Comparison of ENCODE assay signal across 8 cellular contexts in the genomic region with DNA sequence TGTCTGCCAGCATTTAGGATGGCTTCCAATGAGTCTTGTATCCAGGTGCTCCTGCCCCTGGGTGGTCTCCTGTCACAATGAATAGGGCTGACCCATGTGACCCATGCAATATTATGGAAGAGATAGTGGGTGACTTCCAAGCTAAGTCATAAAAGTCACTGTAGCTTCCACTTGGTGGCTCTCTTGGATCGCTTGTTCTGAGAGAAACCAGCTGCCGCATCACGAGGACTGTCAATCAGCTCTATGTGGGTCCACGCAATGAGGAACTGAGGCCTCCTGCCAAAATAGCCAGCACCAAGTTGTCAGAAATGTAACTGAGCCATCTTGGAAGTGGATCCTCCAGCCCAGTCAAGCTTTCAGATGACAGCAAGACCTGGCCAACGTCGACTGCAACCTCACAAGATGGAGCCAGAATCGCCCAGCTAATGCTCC. TPM values are rescaled to one million over a fixed set of nuclear protein-coding genes. Genes with fewer than 3 reads are reported as not detected.
DNase-seq lines count a peak whose midpoint lies in the region; ATAC-seq, FAIRE-seq and TF ChIP-seq lines count a peak whose summit lies in the region.

No MANE protein-coding gene starts in this region.

- no peak overlapping the region for H3K27ac ChIP-seq in caudate nucleus (ENCODE audit: low read depth, low read length)

- ATAC-seq in GM21515 (IDR thresholded peaks at IDR 0.05; ENCODE audit: unreplicated experiment) (no peak), HG03565 (IDR thresholded peaks at IDR 0.05; ENCODE audit: unreplicated experiment) (no peak)

- TF ChIP-seq POLR2A in GM12891 (IDR thresholded peaks at IDR 0.05; ENCODE audit: low read depth, low read length): no peak

- no peak for DNase-seq in GM12891 (ENCODE audit: insufficient read length, low spot score)
- peak; percentile 36 for DNase-seq in NCI-H69 (lab: John Stamatoyannopoulos, UW)
- peak in 39 of 61 donors; percentile 5 to 75 (median 34) for DNase-seq in caudate nucleus (lab: John Stamatoyannopoulos, UW)
- DNase-seq in medulla oblongata (ENCODE audit: extremely low spot score): peak; percentile 95
- no peak for DNase-seq in activated CD4-positive, alpha-beta T cell treated with anti-CD3 and anti-CD28 coated beads, Interleukin-2, amount 50 U/mL, for 4 hours
- DNase-seq in activated naive CD4-positive, alpha-beta T cell treated with Interleukin-2 at 50 U/mL for 16 hours: no peak

- no peak for FAIRE-seq in GM12891 (lab: Jason Lieb, UNC)

TF ChIP-seq in GM12891, 5 proteins besides CTCF, POLR2A, EP300 and RAD21:
- TF ChIP-seq PAX5 (IDR thresholded peaks at IDR 0.05; ENCODE audit: insufficient read depth, low read length, severe bottlenecking): no peak
- TF ChIP-seq SPI1 (IDR thresholded peaks at IDR 0.05; ENCODE audit: low read depth, low read length): peak; percentile 79

RNA-seq across cellular contexts. Expression of a gene that starts 14.9 kb away (rescaled TPM):
- not detected for polyA plus RNA-seq in GM12891 (2012; ENCODE audit: low read depth, missing spikeins)

RNA-seq across cellular contexts. Expression of a gene that starts 16.3 kb away (rescaled TPM):
- not detected for polyA plus RNA-seq in GM12891 (2012; ENCODE audit: low read depth, missing spikeins)

RNA-seq across cellular contexts. Expression of a gene that starts 25.3 kb away (rescaled TPM):
- 2.7 TPM for polyA plus RNA-seq in GM12891 (2012; ENCODE audit: low read depth, missing spikeins)

RNA-seq across cellular contexts. Expression of a gene that starts 40.0 kb away (rescaled TPM):
- polyA plus RNA-seq in GM12891 (2012; ENCODE audit: low read depth, missing spikeins): 9.6 TPM

RNA-seq across cellular contexts. Expression of a gene that starts 55.2 kb away (rescaled TPM):
- 0.19 TPM for polyA plus RNA-seq in GM12891 (2012; ENCODE audit: low read depth, missing spikeins)

Comparison
In these comparisons a context has a peak if more than half of its experiments do, and no peak if none do; other contexts are left out.
1. DNase-seq: peak in NCI-H69 (single experiment), caudate nucleus (39 of 61) and medulla oblongata (single experiment); none in GM12891 (single experiment), activated CD4-positive, alpha-beta T cell treated with anti-CD3 and anti-CD28 coated beads, Interleukin-2, amount 50 U/mL, for 4 hours (0 of 2) and activated naive CD4-positive, alpha-beta T cell treated with Interleukin-2 at 50 U/mL for 16 hours (single experiment).